In genomic region chr20:59718681-59719080, GRCh38 we compare ENCODE assay signal across 25 cellular contexts.
"Had no signal": no experiment of that assay in that cellular context is flagged by ENCODE, and none has a peak within 500 bp of the region (broad histone marks: within the 10 kb centered on the region; RNA-seq: fewer than 3 reads in every experiment).

No MANE protein-coding gene starts in this region.

- H3K9me3 ChIP-seq: ascending aorta, mucosa of descending colon, thyroid gland, upper lobe of right lung had no signal

- H3K4me3 ChIP-seq: ascending aorta, coronary artery, mucosa of descending colon, skin epidermis, thyroid gland, upper lobe of right lung had no signal

- DNase-seq: activated CD4-positive, alpha-beta memory T cell treated with anti-CD3 and anti-CD28 coated beads, Interleukin-2, amount 10 ng/mL, durations not matched to agents 7 days and 5 days; activated CD4-positive, alpha-beta T cell treated with anti-CD3 and anti-CD28 coated beads for 1 hour; activated CD4-positive, alpha-beta T cell treated with anti-CD3 and anti-CD28 coated beads, Interleukin-2, amount 10 ng/mL, durations not matched to agents 7 days and 5 days; activated CD8-positive, alpha-beta memory T cell treated with anti-CD3 and anti-CD28 coated beads, Interleukin-2, amount 50 U/mL, for 48 hours; activated gamma-delta T cell; activated naive CD4-positive, alpha-beta T cell treated with anti-CD3 and anti-CD28 coated beads, Interleukin-2, amount 10 ng/mL, durations not matched to agents 7 days and 5 days; activated naive CD8-positive, alpha-beta T cell treated with anti-CD3 and anti-CD28 coated beads, Interleukin-2, amount 10 ng/mL, durations not matched to agents 7 days and 5 days; activated T-cell treated with anti-CD3 and anti-CD28 coated beads, Interleukin-2, amount 50 U/mL, for 24 hours; brain microvascular endothelial cell; effector memory CD4-positive, alpha-beta T cell; left cardiac atrium; left ventricle myocardium superior; mucosa of descending colon; stimulated activated CD4-positive, alpha-beta T cell treated with anti-CD3 and anti-CD28 coated beads, Interleukin-4, amount 100 ng/mL, for 24 hours; stimulated activated naive CD8-positive, alpha-beta T cell treated with anti-CD3 and anti-CD28 coated beads, Interleukin-15, amount 100 ng/mL, for 72 hours; T1000; thyroid gland; upper lobe of right lung had no signal

- H3K36me3 ChIP-seq: ascending aorta, brain microvascular endothelial cell, thyroid gland, upper lobe of right lung had no signal

- H3K36me3 Mint-ChIP-seq: activated naive CD4-positive, alpha-beta T cell treated with anti-CD3 and anti-CD28 coated beads, Interleukin-2, amount 10 ng/mL, durations not matched to agents 7 days and 5 days; activated naive CD8-positive, alpha-beta T cell treated with anti-CD3 and anti-CD28 coated beads, Interleukin-2, amount 10 ng/mL, durations not matched to agents 7 days and 5 days; stimulated activated effector memory CD8-positive, alpha-beta T cell treated with anti-CD3 and anti-CD28 coated beads, Interleukin-12 subunit alpha, Interleukin-12 subunit beta, amount 100 ng/mL, for 72 hours had no signal

- H3K4me1 Mint-ChIP-seq: activated CD4-positive, alpha-beta memory T cell treated with anti-CD3 and anti-CD28 coated beads, Interleukin-2, amount 10 ng/mL, durations not matched to agents 7 days and 5 days; activated CD4-positive, alpha-beta T cell treated with anti-CD3 and anti-CD28 coated beads, Interleukin-2, amount 10 ng/mL, durations not matched to agents 7 days and 5 days; activated naive CD4-positive, alpha-beta T cell treated with anti-CD3 and anti-CD28 coated beads, Interleukin-2, amount 10 ng/mL, durations not matched to agents 7 days and 5 days; stimulated activated effector memory CD8-positive, alpha-beta T cell treated with anti-CD3 and anti-CD28 coated beads, Interleukin-12 subunit alpha, Interleukin-12 subunit beta, amount 100 ng/mL, for 72 hours had no signal

- H3K4me3 Mint-ChIP-seq: activated CD4-positive, alpha-beta memory T cell treated with anti-CD3 and anti-CD28 coated beads, Interleukin-2, amount 10 ng/mL, durations not matched to agents 7 days and 5 days; activated CD4-positive, alpha-beta T cell treated with anti-CD3 and anti-CD28 coated beads, Interleukin-2, amount 10 ng/mL, durations not matched to agents 7 days and 5 days; activated naive CD4-positive, alpha-beta T cell treated with anti-CD3 and anti-CD28 coated beads, Interleukin-2, amount 10 ng/mL, durations not matched to agents 7 days and 5 days; activated naive CD8-positive, alpha-beta T cell treated with anti-CD3 and anti-CD28 coated beads, Interleukin-2, amount 10 ng/mL, durations not matched to agents 7 days and 5 days; activated T-cell treated with anti-CD3 and anti-CD28 coated beads, Interleukin-2, amount 50 U/mL, for 24 hours; natural killer cell treated with Interleukin-12 subunit alpha and Interleukin-12 subunit beta and Interleukin-15 and Interleukin-18, amount 100 ng/mL, for 72 hours; stimulated activated effector memory CD8-positive, alpha-beta T cell treated with anti-CD3 and anti-CD28 coated beads, Interleukin-12 subunit alpha, Interleukin-12 subunit beta, amount 100 ng/mL, for 72 hours; stimulated activated naive CD8-positive, alpha-beta T cell treated with anti-CD3 and anti-CD28 coated beads, Interleukin-15, amount 100 ng/mL, for 72 hours had no signal

- H3K27me3 Mint-ChIP-seq: activated CD4-positive, alpha-beta memory T cell treated with anti-CD3 and anti-CD28 coated beads, Interleukin-2, amount 10 ng/mL, durations not matched to agents 7 days and 5 days had no signal

- H3K27ac ChIP-seq: ascending aorta, brain microvascular endothelial cell, coronary artery, skin epidermis, thyroid gland, upper lobe of right lung had no signal

- H3K9me3 Mint-ChIP-seq: activated CD4-positive, alpha-beta memory T cell treated with anti-CD3 and anti-CD28 coated beads, Interleukin-2, amount 10 ng/mL, durations not matched to agents 7 days and 5 days; activated CD4-positive, alpha-beta T cell treated with anti-CD3 and anti-CD28 coated beads, Interleukin-2, amount 10 ng/mL, durations not matched to agents 7 days and 5 days; activated naive CD4-positive, alpha-beta T cell treated with anti-CD3 and anti-CD28 coated beads, Interleukin-2, amount 10 ng/mL, durations not matched to agents 7 days and 5 days; natural killer cell treated with Interleukin-12 subunit alpha and Interleukin-12 subunit beta and Interleukin-15 and Interleukin-18, amount 100 ng/mL, for 72 hours had no signal

- ATAC-seq: left cardiac atrium; left ventricle myocardium superior; mucosa of descending colon; natural killer cell treated with Interleukin-12 subunit alpha and Interleukin-12 subunit beta and Interleukin-15 and Interleukin-18, amount 100 ng/mL, for 72 hours; sciatic nerve; stimulated activated effector memory CD8-positive, alpha-beta T cell treated with anti-CD3 and anti-CD28 coated beads, Interleukin-12 subunit alpha, Interleukin-12 subunit beta, amount 100 ng/mL, for 72 hours; stimulated activated naive CD8-positive, alpha-beta T cell treated with anti-CD3 and anti-CD28 coated beads, Interleukin-15, amount 100 ng/mL, for 72 hours; upper lobe of right lung had no signal

- H3K4me1 ChIP-seq: ascending aorta, thyroid gland had no signal

- H3K27me3 ChIP-seq: ascending aorta, brain microvascular endothelial cell, dorsolateral prefrontal cortex, thyroid gland, upper lobe of right lung had no signal

- H3K27ac Mint-ChIP-seq: activated CD4-positive, alpha-beta memory T cell treated with anti-CD3 and anti-CD28 coated beads, Interleukin-2, amount 10 ng/mL, durations not matched to agents 7 days and 5 days; activated CD4-positive, alpha-beta T cell treated with anti-CD3 and anti-CD28 coated beads, Interleukin-2, amount 10 ng/mL, durations not matched to agents 7 days and 5 days; activated naive CD4-positive, alpha-beta T cell treated with anti-CD3 and anti-CD28 coated beads, Interleukin-2, amount 10 ng/mL, durations not matched to agents 7 days and 5 days; activated naive CD8-positive, alpha-beta T cell treated with anti-CD3 and anti-CD28 coated beads, Interleukin-2, amount 10 ng/mL, durations not matched to agents 7 days and 5 days; activated T-cell treated with anti-CD3 and anti-CD28 coated beads, Interleukin-2, amount 50 U/mL, for 24 hours; natural killer cell treated with Interleukin-12 subunit alpha and Interleukin-12 subunit beta and Interleukin-15 and Interleukin-18, amount 100 ng/mL, for 72 hours; stimulated activated effector memory CD8-positive, alpha-beta T cell treated with anti-CD3 and anti-CD28 coated beads, Interleukin-12 subunit alpha, Interleukin-12 subunit beta, amount 100 ng/mL, for 72 hours; stimulated activated naive CD8-positive, alpha-beta T cell treated with anti-CD3 and anti-CD28 coated beads, Interleukin-15, amount 100 ng/mL, for 72 hours had no signal
